Comparison of ENCODE assay signal across 1 cellular context in the genomic region with DNA sequence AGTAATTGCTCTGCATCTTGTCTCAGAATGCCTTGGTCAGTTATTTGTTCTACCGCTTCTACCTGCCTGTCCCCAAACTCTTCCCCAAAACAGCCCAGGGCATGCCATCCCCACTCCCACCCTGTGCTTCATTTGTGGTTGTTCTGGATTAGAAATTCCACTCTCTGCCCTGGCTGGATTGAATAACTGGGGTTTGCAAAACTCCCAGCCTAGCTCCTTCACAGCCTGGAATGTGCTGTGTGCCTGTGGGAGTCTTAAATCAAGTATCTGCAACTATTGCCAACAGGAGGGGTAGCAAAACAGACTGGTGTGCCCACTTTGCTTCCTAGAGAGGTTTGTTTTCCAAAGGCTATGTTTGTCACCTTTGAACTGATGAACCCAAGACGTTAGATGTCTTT.
TF ChIP-seq lines count a peak whose summit lies in the region.

No MANE protein-coding gene starts in this region.

TF ChIP-seq in WTC11, 78 proteins besides CTCF, POLR2A, EP300 and RAD21 (continued from another document):
- TF ChIP-seq, protein P1, sequence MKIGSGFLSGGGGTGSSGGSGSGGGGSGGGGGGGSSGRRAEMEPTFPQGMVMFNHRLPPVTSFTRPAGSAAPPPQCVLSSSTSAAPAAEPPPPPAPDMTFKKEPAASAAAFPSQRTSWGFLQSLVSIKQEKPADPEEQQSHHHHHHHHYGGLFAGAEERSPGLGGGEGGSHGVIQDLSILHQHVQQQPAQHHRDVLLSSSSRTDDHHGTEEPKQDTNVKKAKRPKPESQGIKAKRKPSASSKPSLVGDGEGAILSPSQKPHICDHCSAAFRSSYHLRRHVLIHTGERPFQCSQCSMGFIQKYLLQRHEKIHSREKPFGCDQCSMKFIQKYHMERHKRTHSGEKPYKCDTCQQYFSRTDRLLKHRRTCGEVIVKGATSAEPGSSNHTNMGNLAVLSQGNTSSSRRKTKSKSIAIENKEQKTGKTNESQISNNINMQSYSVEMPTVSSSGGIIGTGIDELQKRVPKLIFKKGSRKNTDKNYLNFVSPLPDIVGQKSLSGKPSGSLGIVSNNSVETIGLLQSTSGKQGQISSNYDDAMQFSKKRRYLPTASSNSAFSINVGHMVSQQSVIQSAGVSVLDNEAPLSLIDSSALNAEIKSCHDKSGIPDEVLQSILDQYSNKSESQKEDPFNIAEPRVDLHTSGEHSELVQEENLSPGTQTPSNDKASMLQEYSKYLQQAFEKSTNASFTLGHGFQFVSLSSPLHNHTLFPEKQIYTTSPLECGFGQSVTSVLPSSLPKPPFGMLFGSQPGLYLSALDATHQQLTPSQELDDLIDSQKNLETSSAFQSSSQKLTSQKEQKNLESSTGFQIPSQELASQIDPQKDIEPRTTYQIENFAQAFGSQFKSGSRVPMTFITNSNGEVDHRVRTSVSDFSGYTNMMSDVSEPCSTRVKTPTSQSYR (CRISPR knock-in tag; IDR thresholded peaks at IDR 0.05): no peak
- TF ChIP-seq MXD4 (CRISPR knock-in tag; IDR thresholded peaks at IDR 0.05; ENCODE audit: borderline replicate concordance): no peak
TF ChIP-seq in WTC11: peak in this region for 0.
